12 cellular contexts compared by ENCODE assay signal in the genomic region with DNA sequence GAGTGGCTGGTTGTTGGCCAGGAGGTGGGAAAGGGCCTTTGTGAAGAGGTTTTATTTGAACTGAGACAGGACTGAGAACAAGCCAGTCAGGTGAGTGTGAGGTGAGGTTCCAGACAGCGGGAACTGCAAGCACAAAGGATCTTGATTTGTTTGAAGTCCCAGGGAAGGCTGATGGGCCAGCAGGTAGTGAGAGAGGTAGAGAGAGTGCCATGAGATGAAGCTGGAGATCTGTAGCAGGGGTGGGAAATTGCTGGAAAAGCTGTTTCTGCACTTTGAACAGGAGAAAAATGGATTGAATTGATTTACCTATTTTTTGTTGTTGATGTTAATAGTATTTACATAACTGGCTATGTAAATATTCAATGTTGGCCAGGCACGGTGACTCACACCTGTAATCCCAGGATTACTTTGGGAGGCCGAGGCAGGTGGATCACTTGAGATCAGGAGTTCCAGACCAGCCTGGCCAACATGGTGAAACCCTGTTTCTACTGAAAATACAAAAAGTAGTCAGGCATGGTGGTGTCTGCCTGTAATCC. TPM values are rescaled to one million over a fixed set of nuclear protein-coding genes. Genes with fewer than 3 reads are reported as not detected.
DNase-seq lines count a peak whose midpoint lies in the region; ATAC-seq, FAIRE-seq and TF ChIP-seq lines count a peak whose summit lies in the region.
"Had no signal": no experiment of that assay in that cellular context is flagged by ENCODE, and none has a peak within 500 bp of the region (broad histone marks: within the 10 kb centered on the region; RNA-seq: fewer than 3 reads in every experiment).

No MANE protein-coding gene starts in this region.

- WGBS in pancreas, 2 donors, result 13 to 20% methylated on average over 3 of the region's 3 CpGs

- peaks cover 0 to 2% (median 0%) of the 10 kb centered on the region in 5 donors for H3K36me3 Mint-ChIP-seq in naive thymus-derived CD4-positive, alpha-beta T cell
- H3K36me3 Mint-ChIP-seq: memory B cell had no signal

- no peaks in the 10 kb centered on the region for H3K27me3 Mint-ChIP-seq in naive thymus-derived CD4-positive, alpha-beta T cell
- H3K27me3 Mint-ChIP-seq: memory B cell had no signal

- no peak overlapping the region for H3K4me3 ChIP-seq in LNCaP clone FGC (ENCODE audit: low read depth, low read length)
- H3K4me3 ChIP-seq in pancreas, result no peak overlapping the region
- no peak overlapping the region for H3K4me3 ChIP-seq in naive thymus-derived CD4-positive, alpha-beta T cell (ENCODE audit: low read length)
- H3K4me3 ChIP-seq: esophagus muscularis mucosa, tibial artery had no signal

- H3K36me3 ChIP-seq in pancreas, result no peaks in the 10 kb centered on the region
- no peaks in the 10 kb centered on the region for H3K36me3 ChIP-seq in naive thymus-derived CD4-positive, alpha-beta T cell (ENCODE audit: control insufficient read depth in 2 of 3, insufficient read depth in 3 of 3, low read length in 3 of 3)

- POLR2A ChIA-PET in naive thymus-derived CD4-positive, alpha-beta T cell (lab: Charles Lee), result interaction anchor here (0.9 to 1.5 kb wide), 2 partner anchors 20 to 68 kb away, joined by 3 to 4 read pairs; no protein-coding TSS in a partner anchor

- no peak for FAIRE-seq in pancreas (lab: Jason Lieb, UNC)

- peaks cover 6 to 21% (median 16%) of the 10 kb centered on the region in 7 donors for H3K4me1 Mint-ChIP-seq in naive thymus-derived CD4-positive, alpha-beta T cell

- no peaks in the 10 kb centered on the region for H3K27me3 ChIP-seq in pancreas
- no peaks in the 10 kb centered on the region for H3K27me3 ChIP-seq in naive thymus-derived CD4-positive, alpha-beta T cell (ENCODE audit: control insufficient read depth in 2 of 2, insufficient read depth in 2 of 2, low read length in 2 of 2)
- H3K27me3 ChIP-seq: esophagus muscularis mucosa, tibial artery had no signal

- no peak overlapping the region for H3K4me3 Mint-ChIP-seq in naive thymus-derived CD4-positive, alpha-beta T cell
- H3K4me3 Mint-ChIP-seq: activated T-cell treated with anti-CD3 and anti-CD28 coated beads, Interleukin-2, amount 50 U/mL, for 4 hours; memory B cell had no signal

- intact Hi-C loops in pancreas (cut with DNase I), result no loop called here
- intact Hi-C loops in naive thymus-derived CD4-positive, alpha-beta T cell (cut with micrococcal nuclease), result no loop called here

- ATAC-seq in pancreas, result peak; percentile 37 to 48 (median 48)
- ATAC-seq in stimulated activated naive CD8-positive, alpha-beta T cell treated with anti-CD3 and anti-CD28 coated beads, Interleukin-15, Interleukin-2, amounts not matched to agents 100 U/mL and 50 U/mL, for 24 hours, result no peak
- ATAC-seq in naive thymus-derived CD4-positive, alpha-beta T cell, result no peak
- ATAC-seq: activated T-cell treated with anti-CD3 and anti-CD28 coated beads, Interleukin-2, amount 50 U/mL, for 4 hours had no signal

- H3K9me3 ChIP-seq in pancreas, result no peaks in the 10 kb centered on the region
- no peaks in the 10 kb centered on the region for H3K9me3 ChIP-seq in naive thymus-derived CD4-positive, alpha-beta T cell (ENCODE audit: control insufficient read depth in 2 of 3, low read length in 3 of 3)
- H3K9me3 ChIP-seq: esophagus muscularis mucosa, tibial artery had no signal

- TF ChIP-seq CTCF in LNCaP clone FGC (IDR thresholded peaks at IDR 0.05; ENCODE audit: control insufficient read depth, extremely low read depth, insufficient read depth), result no peak
- no peak for TF ChIP-seq CTCF in pancreas (IDR thresholded peaks at IDR 0.05)

- H3K4me1 ChIP-seq in pancreas, result no peaks in the 10 kb centered on the region
- H3K4me1 ChIP-seq in naive thymus-derived CD4-positive, alpha-beta T cell (ENCODE audit: control insufficient read depth in 2 of 2, insufficient read depth in 2 of 2, low read length in 2 of 2), result peaks cover 0 to 5% of the 10 kb centered on the region in 2 donors
- H3K4me1 ChIP-seq: esophagus muscularis mucosa, tibial artery had no signal

- peak; percentile 98 for DNase-seq in LNCaP clone FGC (ENCODE audit: low read depth)
- DNase-seq in NCI-H774 (lab: John Stamatoyannopoulos, UW), result peak; percentile 78
- no peak for DNase-seq in pancreas
- DNase-seq in stimulated activated naive CD8-positive, alpha-beta T cell treated with anti-CD3 and anti-CD28 coated beads, Interleukin-15, Interleukin-2, amounts not matched to agents 100 U/mL and 50 U/mL, for 24 hours, result no peak
- no peak for DNase-seq in naive thymus-derived CD4-positive, alpha-beta T cell
- DNase-seq: activated CD4-positive, alpha-beta T cell treated with anti-CD3 and anti-CD28 coated beads for 48 hours; activated T-cell treated with anti-CD3 and anti-CD28 coated beads, Interleukin-2, amount 50 U/mL, for 4 hours; occipital lobe; OCI-M1; tibial artery had no signal

- H3K9me3 Mint-ChIP-seq in naive thymus-derived CD4-positive, alpha-beta T cell, result peaks cover 0 to 2% (median 0%) of the 10 kb centered on the region in 11 donors
- H3K9me3 Mint-ChIP-seq: activated T-cell treated with anti-CD3 and anti-CD28 coated beads, Interleukin-2, amount 50 U/mL, for 4 hours; memory B cell had no signal

- H3K27ac ChIP-seq in pancreas, result peak overlapping the region in 1 of 4 donors; percentile 2
- no peak overlapping the region for H3K27ac ChIP-seq in naive thymus-derived CD4-positive, alpha-beta T cell (ENCODE audit: low read depth, low read length)
- H3K27ac ChIP-seq: esophagus muscularis mucosa, tibial artery had no signal

- peak overlapping the region in 1 of 9 donors; percentile 18 for H3K27ac Mint-ChIP-seq in naive thymus-derived CD4-positive, alpha-beta T cell
- H3K27ac Mint-ChIP-seq: memory B cell had no signal

- CTCF ChIA-PET in naive thymus-derived CD4-positive, alpha-beta T cell (lab: Charles Lee), result interaction anchor here (0.6 to 1.3 kb wide), 2 partner anchors 9 to 11 kb away, joined by 5 read pairs; no protein-coding TSS in a partner anchor

RNA-seq across cellular contexts. Expression of gene DCTPP1, which starts 7.7 kb away (rescaled TPM):
- total RNA-seq in pancreas, result 10 to 100 TPM; 12.2 to 20.7 (median 16.6) TPM
- 10 to 100 TPM; 12.2 to 16.9 TPM for polyA plus RNA-seq in pancreas
- 10 to 100 TPM; 11.6 to 74.1 (median 13.8) TPM for total RNA-seq in naive thymus-derived CD4-positive, alpha-beta T cell
- 10 to 100 TPM; 75.0 to 81.1 TPM for polyA plus RNA-seq in naive thymus-derived CD4-positive, alpha-beta T cell

RNA-seq across cellular contexts. Expression of gene SEPHS2, which starts 8.1 kb away (rescaled TPM):
- 10 to 100 TPM; 17.5 to 35.4 (median 25.4) TPM for total RNA-seq in pancreas
- polyA plus RNA-seq in pancreas, result 10 to 100 TPM; 14.8 to 30.3 TPM
- total RNA-seq in naive thymus-derived CD4-positive, alpha-beta T cell, result 10 to 100 TPM; 20.9 to 69.6 (median 47.1) TPM
- 10 to 100 TPM; 61.2 to 83.9 TPM for polyA plus RNA-seq in naive thymus-derived CD4-positive, alpha-beta T cell

RNA-seq across cellular contexts. Expression of gene ZNF771, which starts 30.2 kb away (rescaled TPM):
- total RNA-seq in pancreas, result 1 to 10 TPM; 1.5 to 5.0 (median 3.1) TPM
- polyA plus RNA-seq in pancreas, result 1 to 10 TPM; 3.0 to 3.8 TPM
- total RNA-seq in naive thymus-derived CD4-positive, alpha-beta T cell, result 1 to 10 TPM; 1.2 to 9.0 (median 4.5) TPM
- 1 to 10 TPM; 3.1 to 9.4 TPM for polyA plus RNA-seq in naive thymus-derived CD4-positive, alpha-beta T cell

RNA-seq across cellular contexts. Expression of gene ITGAL, which starts 35.0 kb away (rescaled TPM):
- total RNA-seq in pancreas, result 1 to 10 TPM; 1.1 to 9.1 (median 3.1) TPM
- 1 to 10 TPM in 1 of 2 donors, under 1 TPM in 1; 0.54 to 1.0 TPM for polyA plus RNA-seq in pancreas
- 100 to 1,000 TPM; 258 to 629 (median 436) TPM for total RNA-seq in naive thymus-derived CD4-positive, alpha-beta T cell
- 100 to 1,000 TPM; 110 to 135 TPM for polyA plus RNA-seq in naive thymus-derived CD4-positive, alpha-beta T cell

RNA-seq across cellular contexts. Expression of gene ZNF48, which starts 42.4 kb away (rescaled TPM):
- total RNA-seq in pancreas, result 1 to 10 TPM; 4.0 to 6.5 (median 4.6) TPM
- 1 to 10 TPM; 3.1 to 5.0 TPM for polyA plus RNA-seq in pancreas
- total RNA-seq in naive thymus-derived CD4-positive, alpha-beta T cell, result 10 to 100 TPM in 3 of 5 experiments, 1 to 10 TPM in 2; 6.0 to 16.0 (median 15.6) TPM
- 10 to 100 TPM in 1 of 2 donors, 1 to 10 TPM in 1; 6.0 to 10.9 TPM for polyA plus RNA-seq in naive thymus-derived CD4-positive, alpha-beta T cell

Comparison
In these comparisons a context has a peak if more than half of its experiments do, and no peak if none do; other contexts are left out.
1. DNase-seq: peak in LNCaP clone FGC (single experiment) and NCI-H774 (single experiment); none in pancreas (0 of 6), stimulated activated naive CD8-positive, alpha-beta T cell treated with anti-CD3 and anti-CD28 coated beads, Interleukin-15, Interleukin-2, amounts not matched to agents 100 U/mL and 50 U/mL, for 24 hours (single experiment) and naive thymus-derived CD4-positive, alpha-beta T cell (0 of 9).
2. ATAC-seq: peak in pancreas (4 of 4); none in stimulated activated naive CD8-positive, alpha-beta T cell treated with anti-CD3 and anti-CD28 coated beads, Interleukin-15, Interleukin-2, amounts not matched to agents 100 U/mL and 50 U/mL, for 24 hours (single experiment) and naive thymus-derived CD4-positive, alpha-beta T cell (single experiment).